8 cellular contexts compared by ENCODE assay signal in genomic region chr17:48546924-48547838, GRCh38. TPM values are rescaled to one million over a fixed set of nuclear protein-coding genes. Genes with fewer than 3 reads are reported as not detected.
DNase-seq lines count a peak whose midpoint lies in the region; ATAC-seq and TF ChIP-seq lines count a peak whose summit lies in the region.
"Had no signal": no experiment of that assay in that cellular context is flagged by ENCODE, and none has a peak within 500 bp of the region (broad histone marks: within the 10 kb centered on the region; RNA-seq: fewer than 3 reads in every experiment).

No MANE protein-coding gene starts in this region.

- H3K36me3 ChIP-seq in gastroesophageal sphincter: peaks cover 0 to 27% of the 10 kb centered on the region in 2 donors

- TF ChIP-seq POLR2A in gastroesophageal sphincter (IDR thresholded peaks at IDR 0.05): no peak

- DNase-seq in T-helper 17 cell: no peak
- DNase-seq in C1 segment of cervical spinal cord (lab: John Stamatoyannopoulos, UW): no peak
- no peak for DNase-seq in globus pallidus (ENCODE audit: low spot score)
- DNase-seq in SKM-1 (lab: John Stamatoyannopoulos, UW; ENCODE audit: unreplicated experiment): no peak

- peaks cover 11 to 77% (median 41%) of the 10 kb centered on the region in 3 donors for H3K4me1 ChIP-seq in gastroesophageal sphincter

- ATAC-seq in T-helper 17 cell (no peak), gastroesophageal sphincter (no peak)

- 6 to 8% methylated on average over 7 to 9 of the region's 10 CpGs for WGBS in gastroesophageal sphincter (ENCODE audit: low coverage in 1 of 2), 2 donors

- TF ChIP-seq EP300 in Ishikawa (IDR thresholded peaks at IDR 0.05; ENCODE audit: borderline replicate concordance) (peak; percentile 32; the same call in 1 of the 2 replicates), gastroesophageal sphincter (IDR thresholded peaks at IDR 0.05) (no peak)

- peak overlapping the region; percentile 98 for H3K27ac Mint-ChIP-seq in T-helper 17 cell

- H3K4me3 Mint-ChIP-seq in T-helper 17 cell: peak overlapping the region; percentile 96

- H3K9me3 ChIP-seq in T-helper 17 cell (ENCODE audit: control insufficient read depth, low read length, poor library complexity, severe bottlenecking) (no peaks in the 10 kb centered on the region), gastroesophageal sphincter (no peaks in the 10 kb centered on the region)

- no peak for TF ChIP-seq CTCF in gastroesophageal sphincter (IDR thresholded peaks at IDR 0.05)

- peaks cover 19% of the 10 kb centered on the region for H3K4me1 Mint-ChIP-seq in T-helper 17 cell

- H3K27me3 Mint-ChIP-seq in T-helper 17 cell: peaks cover 3% of the 10 kb centered on the region

- H3K27ac ChIP-seq in gastroesophageal sphincter: peak overlapping the region; percentile 90 to 98 (median 96)
- H3K27ac ChIP-seq in skin epidermis: peak overlapping the region in 18 of 21 experiments; percentile 7 to 98 (median 52)

- peaks cover 6% of the 10 kb centered on the region for H3K36me3 Mint-ChIP-seq in T-helper 17 cell (ENCODE audit: low read depth)

- TF ChIP-seq RAD21 in Ishikawa (IDR thresholded peaks at IDR 0.05; ENCODE audit: low read depth): no peak

- no peaks in the 10 kb centered on the region for H3K27me3 ChIP-seq in gastroesophageal sphincter

- H3K4me3 ChIP-seq in gastroesophageal sphincter (peak overlapping the region; percentile 31 to 38), skin epidermis (peak overlapping the region in 1 of 7 experiments; percentile 1)

TF ChIP-seq in Ishikawa, 13 proteins besides CTCF, POLR2A, EP300 and RAD21:
- peak; percentile 28; the same call in 1 of the 2 replicates for TF ChIP-seq TCF12 (IDR thresholded peaks at IDR 0.05; ENCODE audit: low read depth)
- 0 out of 2 replicates have a peak, but pooled peaks have one; percentile 22 for TF ChIP-seq TEAD4 (IDR thresholded peaks at IDR 0.05)
- no peak for TF ChIP-seq USF1 (IDR thresholded peaks at IDR 0.05)
- TF ChIP-seq EGR1 (IDR thresholded peaks at IDR 0.05): no peak
- TF ChIP-seq REST (IDR thresholded peaks at IDR 0.05; ENCODE audit: low read depth): no peak
- TF ChIP-seq CREB1 (IDR thresholded peaks at IDR 0.05; ENCODE audit: low read depth): no peak
- no peak for TF ChIP-seq YY1 (IDR thresholded peaks at IDR 0.05; ENCODE audit: low read depth)
- no peak for TF ChIP-seq ZBTB7A (IDR thresholded peaks at IDR 0.05; ENCODE audit: low read depth)
- TF ChIP-seq FOXM1 (IDR thresholded peaks at IDR 0.05; ENCODE audit: borderline replicate concordance, low read depth): no peak
- no peak for TF ChIP-seq MAX (IDR thresholded peaks at IDR 0.05)
- TF ChIP-seq TAF1 (IDR thresholded peaks at IDR 0.05; ENCODE audit: low read depth): no peak
- peak; percentile 45; the same call in 1 of the 2 replicates for TF ChIP-seq NFIC (IDR thresholded peaks at IDR 0.05)
- no peak for TF ChIP-seq CEBPB (IDR thresholded peaks at IDR 0.05)

RNA-seq across cellular contexts. Expression of gene HOXB2, which starts 2.3 kb away (rescaled TPM):
- total RNA-seq in T-helper 17 cell: 10 to 100 TPM in 1 of 2 donors, 1 to 10 TPM in 1; 4.5 to 18.8 TPM
- 10 to 100 TPM; 28.7 to 65.2 (median 38.8) TPM for total RNA-seq in gastroesophageal sphincter

RNA-seq across cellular contexts. Expression of gene HOXB1, which starts 16.4 kb away (rescaled TPM):
- not detected for total RNA-seq in T-helper 17 cell
- total RNA-seq in gastroesophageal sphincter: not detected
- total RNA-seq: H4 had no signal

RNA-seq across cellular contexts. Expression of gene HOXB4, which starts 31.0 kb away (rescaled TPM):
- total RNA-seq in T-helper 17 cell (1 to 10 TPM in 1 of 2 donors, under 1 TPM in 1; 0.91 to 1.8 TPM), gastroesophageal sphincter (10 to 100 TPM in 1 of 4 donors, 1 to 10 TPM in 3; 3.0 to 12.9 (median 6.9) TPM)

RNA-seq across cellular contexts. Expression of gene HOXB3, which starts 42.9 kb away (rescaled TPM):
- total RNA-seq in T-helper 17 cell: 1 to 10 TPM; 1.7 to 4.6 TPM
- 10 to 100 TPM; 11.4 to 48.7 (median 24.2) TPM for total RNA-seq in gastroesophageal sphincter

RNA-seq across cellular contexts. Expression of gene HOXB5, which starts 46.4 kb away (rescaled TPM):
- total RNA-seq in T-helper 17 cell (not detected), gastroesophageal sphincter (1 to 10 TPM in 3 of 4 donors, under 1 TPM in 1; 0.27 to 2.7 (median 1.4) TPM)
